In the genomic region with DNA sequence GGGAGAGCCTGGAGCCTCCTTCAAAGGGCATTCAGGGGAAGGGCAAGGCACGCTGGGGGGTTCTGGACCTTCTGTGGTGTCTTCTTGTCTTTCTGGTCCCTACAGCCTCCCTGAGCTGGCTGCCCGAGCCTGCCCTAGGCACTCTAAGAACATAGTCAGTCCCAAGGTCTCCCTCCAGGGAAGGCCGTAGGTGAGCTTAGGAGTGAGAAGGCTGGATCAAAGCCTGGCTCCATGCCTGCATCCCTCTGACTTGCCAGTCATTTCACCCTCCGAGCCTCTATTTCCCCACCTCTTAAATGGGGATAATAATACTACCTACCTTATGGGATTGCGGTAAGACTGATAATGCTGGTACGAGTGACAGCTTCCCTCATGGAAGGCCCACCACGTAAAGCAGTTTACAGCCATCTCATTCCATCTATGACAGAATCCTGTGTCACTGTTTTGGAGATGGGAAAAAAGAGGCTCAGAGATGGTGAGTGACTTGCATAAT, we compare ENCODE assay signal across 20 cellular contexts. TPM values are rescaled to one million over a fixed set of nuclear protein-coding genes. Genes with fewer than 3 reads are reported as not detected.
DNase-seq lines count a peak whose midpoint lies in the region; ATAC-seq and TF ChIP-seq lines count a peak whose summit lies in the region.
"Had no signal": no experiment of that assay in that cellular context is flagged by ENCODE, and none has a peak within 500 bp of the region (broad histone marks: within the 10 kb centered on the region; RNA-seq: fewer than 3 reads in every experiment).

No MANE protein-coding gene starts in this region.

- H3K27ac ChIP-seq in C4-2B (peak overlapping the region; percentile 96), body of pancreas (peak overlapping the region; percentile 88 to 93 (median 92)), liver (ENCODE audit: low read depth in 1 of 2, low read length in 2 of 2) (peak overlapping the region; percentile 83 to 96), skin epidermis (peak overlapping the region in 19 of 21 experiments; percentile 16 to 88 (median 75)), Peyer's patch (peak overlapping the region in 2 of 4 donors; percentile 86 to 94), OCI-LY7 (ENCODE audit: low read depth, low read length, poor library complexity, severe bottlenecking) (no peak overlapping the region)
- H3K27ac ChIP-seq: BLaER1, neutrophil, right atrium auricular region had no signal

- H3K9me2 ChIP-seq in OCI-LY7 (ENCODE audit: insufficient read depth, low read length): no peaks in the 10 kb centered on the region

- CTCF ChIA-PET in OCI-LY7 (lab: Charles Lee; ENCODE audit: unreplicated experiment): no interaction called here

- H3K4me3 ChIP-seq in body of pancreas (no peak overlapping the region), liver (ENCODE audit: low read depth in 1 of 3, low read length in 3 of 3) (no peak overlapping the region), skin epidermis (no peak overlapping the region), Peyer's patch (no peak overlapping the region), OCI-LY7 (ENCODE audit: low read depth, low read length, poor library complexity, severe bottlenecking) (no peak overlapping the region)
- H3K4me3 ChIP-seq: A549, BLaER1, right atrium auricular region had no signal

- TF ChIP-seq RAD21 in liver (IDR thresholded peaks at IDR 0.05): no peak

- no peak for TF ChIP-seq CTCF in C4-2B (conservative IDR thresholded peaks at IDR 0.05)
- peak in 1 of 7 experiments; percentile 4 for TF ChIP-seq CTCF in body of pancreas (IDR thresholded peaks at IDR 0.05)
- TF ChIP-seq CTCF in liver (IDR thresholded peaks at IDR 0.05; ENCODE audit: low read depth, low read length, missing input control): no peak
- TF ChIP-seq CTCF in Peyer's patch (IDR thresholded peaks at IDR 0.05): no peak
- TF ChIP-seq CTCF in OCI-LY7 (conservative IDR thresholded peaks at IDR 0.05; ENCODE audit: low read length): no peak

- no peak for ATAC-seq in body of pancreas
- ATAC-seq: A549; activated CD4-positive, alpha-beta T cell treated with anti-CD3 and anti-CD28 coated beads for 36 hours; activated CD8-positive, alpha-beta memory T cell treated with anti-CD3 and anti-CD28 coated beads, Interleukin-2, amount 10 ng/mL, durations not matched to agents 7 days and 5 days; left cardiac atrium; stimulated activated memory B cell treated with anti-CD40 and anti-IgM and Interleukin-4, amounts not matched to agents 10 μg/mL and 1 μg/mL and 100 μg/mL, for 72 hours had no signal

- H4K20me1 ChIP-seq in OCI-LY7 (ENCODE audit: insufficient read depth, low read length): no peaks in the 10 kb centered on the region
- H4K20me1 ChIP-seq: BLaER1 had no signal

- intact Hi-C loops in body of pancreas (cut with DNase I): no loop called here
- intact Hi-C loops in OCI-LY7 (cut with micrococcal nuclease; ENCODE audit: unreplicated experiment): no loop called here

- BruUV-seq in OCI-LY7 (replicated peaks; lab: Mats Ljungman, UMichigan): no TSS peak

- H2AFZ ChIP-seq in OCI-LY7 (ENCODE audit: low read length): no peak overlapping the region

- peaks cover 75% of the 10 kb centered on the region for H3K4me1 ChIP-seq in body of pancreas
- H3K4me1 ChIP-seq in liver (ENCODE audit: control insufficient read depth in 4 of 4, insufficient read depth in 4 of 4, low read length in 3 of 4): peaks cover 40 to 74% (median 63%) of the 10 kb centered on the region in 4 donors
- H3K4me1 ChIP-seq in Peyer's patch: peaks cover 0 to 73% (median 11%) of the 10 kb centered on the region in 4 donors
- H3K4me1 ChIP-seq in OCI-LY7 (ENCODE audit: insufficient read depth, low read length, poor library complexity, severe bottlenecking): no peaks in the 10 kb centered on the region

- no peaks in the 10 kb centered on the region for H3K27me3 ChIP-seq in body of pancreas
- H3K27me3 ChIP-seq in liver (ENCODE audit: control insufficient read depth in 4 of 4, insufficient read depth in 4 of 4, low read length in 3 of 4): no peaks in the 10 kb centered on the region
- H3K27me3 ChIP-seq in Peyer's patch: no peaks in the 10 kb centered on the region
- H3K27me3 ChIP-seq: BLaER1, right atrium auricular region had no signal

- H3K9ac ChIP-seq in liver (ENCODE audit: low read depth in 1 of 2, low read length in 2 of 2): no peak overlapping the region
- H3K9ac ChIP-seq: BLaER1 had no signal

- WGBS in body of pancreas, 2 donors: 43 to 56% methylated on average over 6 to 7 of the region's 7 CpGs
- 87% methylated on average over 7 of the region's 7 CpGs for WGBS in liver

- no peak overlapping the region for H3K4me2 ChIP-seq in OCI-LY7 (ENCODE audit: low read length)
- H3K4me2 ChIP-seq: A549, BLaER1 had no signal

- H3K9me3 ChIP-seq in body of pancreas (no peaks in the 10 kb centered on the region), liver (ENCODE audit: control insufficient read depth in 4 of 4, low read length in 3 of 4) (no peaks in the 10 kb centered on the region), Peyer's patch (no peaks in the 10 kb centered on the region), OCI-LY7 (ENCODE audit: low read length) (no peaks in the 10 kb centered on the region)
- H3K9me3 ChIP-seq: A549, BLaER1, neutrophil, right atrium auricular region had no signal

- POLR2A ChIA-PET in OCI-LY7 (lab: Charles Lee): no interaction called here

- DNase-seq in body of pancreas (peak; percentile 46 to 74 (median 62)), GF-D8 (lab: John Stamatoyannopoulos, UW) (no peak), Peyer's patch (no peak), OCI-LY7 (ENCODE audit: low spot score) (no peak)
- DNase-seq in activated CD4-positive, CD25-positive, alpha-beta regulatory T cell treated with anti-CD3 and anti-CD28 coated beads, Interleukin-2, amount 50 U/mL, for 72 hours: no peak
- DNase-seq: activated CD4-positive, alpha-beta T cell treated with anti-CD3 and anti-CD28 coated beads for 36 hours; activated CD8-positive, alpha-beta memory T cell treated with anti-CD3 and anti-CD28 coated beads, Interleukin-2, amount 10 ng/mL, durations not matched to agents 7 days and 5 days; activated naive CD8-positive, alpha-beta T cell treated with anti-CD3 and anti-CD28 coated beads, Interleukin-2, amount 10 ng/mL, durations not matched to agents 7 days and 5 days; cortex of kidney; left cardiac atrium; midbrain; NCI-H2029 treated with DMSO at 0.1 percent for 48 hours had no signal

- no peak for TF ChIP-seq POLR2A in body of pancreas (IDR thresholded peaks at IDR 0.05)
- TF ChIP-seq POLR2A in Peyer's patch (IDR thresholded peaks at IDR 0.05): no peak

- H3K36me3 ChIP-seq in body of pancreas (replicated peaks in 1 of 2; ENCODE audit: insufficient read depth in 1 of 2, low read depth in 2 of 2) (no peaks in the 10 kb centered on the region), liver (ENCODE audit: control insufficient read depth in 4 of 4, insufficient read depth in 3 of 4, low read depth in 1 of 4, low read length in 3 of 4) (peaks cover 0 to 17% (median 6%) of the 10 kb centered on the region in 4 donors), Peyer's patch (peaks cover 0 to 26% (median 0%) of the 10 kb centered on the region in 3 donors), OCI-LY7 (ENCODE audit: insufficient read depth, low read length) (no peaks in the 10 kb centered on the region)
- H3K36me3 ChIP-seq: neutrophil, right atrium auricular region had no signal

- no peaks in the 10 kb centered on the region for H3K79me2 ChIP-seq in OCI-LY7 (ENCODE audit: insufficient read depth, low read depth, low read length)

TF ChIP-seq in liver, 16 proteins besides CTCF, POLR2A, EP300 and RAD21:
- no peak for TF ChIP-seq GABPA (IDR thresholded peaks at IDR 0.05 in 1 of 2, conservative IDR thresholded peaks at IDR 0.05 in 1 of 2)
- TF ChIP-seq NR2F2 (IDR thresholded peaks at IDR 0.05): no peak
- TF ChIP-seq HNF4G (IDR thresholded peaks at IDR 0.05): no peak
- no peak for TF ChIP-seq MAX (IDR thresholded peaks at IDR 0.05)
- no peak for TF ChIP-seq SP1 (IDR thresholded peaks at IDR 0.05)
- no peak for TF ChIP-seq JUND (IDR thresholded peaks at IDR 0.05)
- no peak for TF ChIP-seq FOXA1 (IDR thresholded peaks at IDR 0.05)
- no peak for TF ChIP-seq ATF3 (IDR thresholded peaks at IDR 0.05)
- TF ChIP-seq ZBTB33 (IDR thresholded peaks at IDR 0.05): no peak
- no peak for TF ChIP-seq YY1 (IDR thresholded peaks at IDR 0.05)
- TF ChIP-seq TAF1 (conservative IDR thresholded peaks at IDR 0.05): no peak

RNA-seq across cellular contexts. Expression of gene PTPRF, which starts 20.8 kb away (rescaled TPM):
- total RNA-seq in body of pancreas (10 to 100 TPM; 81.7 to 89.0 TPM), liver (100 to 1,000 TPM in 1 of 2 donors, 10 to 100 TPM in 1; 61.7 to 241 TPM), Peyer's patch (100 to 1,000 TPM; 149 to 613 (median 528) TPM), OCI-LY7 (2022) (0.48 and 0.57 TPM in 2 replicates)
- polyA plus RNA-seq in liver: 100 to 1,000 TPM in 1 of 2 donors, 10 to 100 TPM in 1; 41.2 to 110 TPM
- 0.06 TPM in 1 of 2 replicates, not detected in the other for total RNA-seq in OCI-LY7 (2014; rRNA removed; shearing (Covaris generic))

Comparison
In these comparisons a context has a peak if more than half of its experiments do, and no peak if none do; other contexts are left out.
1. DNase-seq: peak in body of pancreas (4 of 4); none in GF-D8 (single experiment), Peyer's patch (0 of 3), OCI-LY7 (single experiment) and activated CD4-positive, CD25-positive, alpha-beta regulatory T cell treated with anti-CD3 and anti-CD28 coated beads, Interleukin-2, amount 50 U/mL, for 72 hours (single experiment).
2. RNA of gene PTPRF, which starts 20.8 kb away (total RNA-seq): 149 to 613 TPM in Peyer's patch, 61.7 to 241 TPM in liver and 81.7 to 89.0 TPM in body of pancreas; 0.06 to 0.57 TPM in OCI-LY7; every median in the first group is over 10 times any median in the second.